8 cellular contexts compared by ENCODE assay signal in the genomic region with DNA sequence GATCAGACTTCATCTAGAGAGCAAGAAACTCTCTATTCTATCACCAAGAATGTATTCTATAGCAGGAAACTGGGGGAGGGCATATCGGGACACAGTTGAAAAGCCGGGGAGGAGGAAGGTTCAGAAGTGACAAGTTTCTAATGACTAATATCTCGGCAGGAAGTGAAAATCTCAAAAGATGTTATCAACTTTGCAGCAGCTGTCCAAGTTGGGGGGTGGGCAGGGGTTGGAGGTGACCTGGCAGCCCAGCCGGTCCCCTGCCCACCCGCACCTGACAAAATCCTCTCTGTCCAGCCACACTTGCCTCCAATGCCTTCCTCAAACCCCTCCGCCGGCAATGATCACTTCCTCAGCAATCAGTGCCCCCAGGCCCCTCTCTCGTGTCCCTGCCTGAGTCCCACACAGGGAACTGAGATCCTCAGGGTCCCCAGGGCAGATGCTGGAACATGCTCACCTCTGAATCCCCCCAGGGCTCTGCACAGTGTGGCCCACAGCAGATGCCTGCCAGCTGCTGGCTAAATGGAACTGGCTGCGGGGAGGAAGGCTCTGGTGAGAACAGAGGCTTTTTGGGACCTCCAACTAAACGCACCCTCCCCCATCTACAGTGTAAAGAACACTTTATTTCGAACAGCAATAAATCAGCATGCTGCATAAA. TPM values are rescaled to one million over a fixed set of nuclear protein-coding genes. Genes with fewer than 3 reads are reported as not detected.
DNase-seq lines count a peak whose midpoint lies in the region; ATAC-seq and TF ChIP-seq lines count a peak whose summit lies in the region.

No MANE protein-coding gene starts in this region.

- no peak for TF ChIP-seq POLR2A in gastrocnemius medialis (IDR thresholded peaks at IDR 0.05)

- no peaks in the 10 kb centered on the region for H3K9me3 Mint-ChIP-seq in activated naive CD4-positive, alpha-beta T cell treated with anti-CD3 and anti-CD28 coated beads, Interleukin-2, amount 50 U/mL, for 72 hours

- ATAC-seq in HG02852 (IDR thresholded peaks at IDR 0.05; ENCODE audit: unreplicated experiment) (peak; percentile 68), gastrocnemius medialis (no peak)
- peak; percentile 70 to 75 for ATAC-seq in activated naive CD4-positive, alpha-beta T cell treated with anti-CD3 and anti-CD28 coated beads, Interleukin-2, amount 50 U/mL, for 72 hours

- TF ChIP-seq CTCF in gastrocnemius medialis (IDR thresholded peaks at IDR 0.05 in 4 of 5, conservative IDR thresholded peaks at IDR 0.05 in 1 of 5): no peak

- H3K36me3 ChIP-seq in gastrocnemius medialis: no peaks in the 10 kb centered on the region

- peak; percentile 55 for DNase-seq in activated CD8-positive, alpha-beta memory T cell treated with anti-CD3 and anti-CD28 coated beads, Interleukin-2, amount 50 U/mL, for 4 hours
- no peak for DNase-seq in activated CD8-positive, alpha-beta memory T cell treated with anti-CD3 and anti-CD28 coated beads for 24 hours
- DNase-seq in NCI-H2171 treated with DMSO at 0.1 percent for 48 hours (lab: John Stamatoyannopoulos, UW) (peak; percentile 76), gastrocnemius medialis (no peak), NCI-H1105 treated with DMSO at 0.1 percent for 48 hours (lab: John Stamatoyannopoulos, UW) (no peak)
- DNase-seq in activated naive CD4-positive, alpha-beta T cell treated with anti-CD3 and anti-CD28 coated beads, Interleukin-2, amount 50 U/mL, for 72 hours (ENCODE audit: low spot score in 2 of 2): peak in 1 of 2 donors; percentile 61
- peak in 2 of 3 experiments; percentile 47 to 54 for DNase-seq in stimulated activated CD4-positive, alpha-beta T cell treated with anti-CD3 and anti-CD28 coated beads, TNF-alpha, amount 100 ng/mL, for 24 hours (ENCODE audit: low read depth in 3 of 3)

- H3K27ac ChIP-seq in gastrocnemius medialis: no peak overlapping the region

- peaks cover 0 to 6% of the 10 kb centered on the region in 2 donors for H3K4me1 ChIP-seq in gastrocnemius medialis

- peak overlapping the region; percentile 73 to 80 for H3K27ac Mint-ChIP-seq in activated naive CD4-positive, alpha-beta T cell treated with anti-CD3 and anti-CD28 coated beads, Interleukin-2, amount 50 U/mL, for 72 hours

- H3K27me3 ChIP-seq in gastrocnemius medialis: no peaks in the 10 kb centered on the region

- intact Hi-C loops in gastrocnemius medialis (cut with DNase I; ENCODE audit: low total_unique reads): no loop called here

- in situ Hi-C loops in gastrocnemius medialis (cut with MboI; ENCODE audit: low sequenced_read_pairs in 4 of 4): no loop called here

- no peaks in the 10 kb centered on the region for H3K9me3 ChIP-seq in gastrocnemius medialis

- peaks cover 0 to 6% of the 10 kb centered on the region in 2 donors for H3K36me3 Mint-ChIP-seq in activated naive CD4-positive, alpha-beta T cell treated with anti-CD3 and anti-CD28 coated beads, Interleukin-2, amount 50 U/mL, for 72 hours

- H3K4me3 ChIP-seq in gastrocnemius medialis: no peak overlapping the region

RNA-seq across cellular contexts. Expression of a gene that starts 43.9 kb away (rescaled TPM):
- total RNA-seq in activated naive CD4-positive, alpha-beta T cell treated with anti-CD3 and anti-CD28 coated beads, Interleukin-2, amount 50 U/mL, for 72 hours: 100 to 1,000 TPM in 1 of 2 donors, 10 to 100 TPM in 1; 98.8 to 113 TPM
- total RNA-seq in gastrocnemius medialis: 1 to 10 TPM; 1.1 to 2.7 (median 2.1) TPM

Comparison
In these comparisons a context has a peak if more than half of its experiments do, and no peak if none do; other contexts are left out.
1. DNase-seq: peak in activated CD8-positive, alpha-beta memory T cell treated with anti-CD3 and anti-CD28 coated beads, Interleukin-2, amount 50 U/mL, for 4 hours (single experiment), NCI-H2171 treated with DMSO at 0.1 percent for 48 hours (single experiment) and stimulated activated CD4-positive, alpha-beta T cell treated with anti-CD3 and anti-CD28 coated beads, TNF-alpha, amount 100 ng/mL, for 24 hours (2 of 3); none in activated CD8-positive, alpha-beta memory T cell treated with anti-CD3 and anti-CD28 coated beads for 24 hours (single experiment), gastrocnemius medialis (0 of 2) and NCI-H1105 treated with DMSO at 0.1 percent for 48 hours (single experiment).
2. ATAC-seq: peak in HG02852 (single experiment) and activated naive CD4-positive, alpha-beta T cell treated with anti-CD3 and anti-CD28 coated beads, Interleukin-2, amount 50 U/mL, for 72 hours (2 of 2); none in gastrocnemius medialis (0 of 2).
3. RNA of a gene that starts 43.9 kb away (total RNA-seq): 98.8 to 113 TPM in activated naive CD4-positive, alpha-beta T cell treated with anti-CD3 and anti-CD28 coated beads, Interleukin-2, amount 50 U/mL, for 72 hours; 1.1 to 2.7 TPM in gastrocnemius medialis; every median in the first group is over 10 times any median in the second.